32 cellular contexts compared by ENCODE assay signal in the genomic region with DNA sequence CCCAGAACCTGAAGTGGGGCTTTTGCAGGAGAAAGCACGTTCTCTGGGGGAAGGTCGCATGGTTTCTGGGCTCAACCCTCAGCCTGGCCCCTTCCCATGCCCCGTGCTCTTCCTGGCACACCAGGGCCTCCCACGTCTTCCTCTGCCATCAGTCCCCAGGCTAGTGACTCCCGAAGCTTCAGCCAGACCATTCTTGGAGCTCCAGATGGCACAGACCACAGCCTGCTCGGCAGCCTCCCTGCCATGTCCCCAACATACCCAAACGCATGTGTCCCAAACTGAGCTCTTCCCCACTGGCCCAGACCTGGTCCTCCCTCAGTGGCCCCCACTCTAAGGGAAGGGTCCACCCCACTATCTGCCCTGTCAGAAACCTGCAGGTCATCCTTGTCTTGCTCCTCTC. TPM values are rescaled to one million over a fixed set of nuclear protein-coding genes. Genes with fewer than 3 reads are reported as not detected.
"Had no signal": no experiment of that assay in that cellular context is flagged by ENCODE, and none has a peak within 500 bp of the region (broad histone marks: within the 10 kb centered on the region; RNA-seq: fewer than 3 reads in every experiment).

No MANE protein-coding gene starts in this region.

- H3K27me3 ChIP-seq: ovary, tibial nerve, uterus had no signal

- H3K27me3 Mint-ChIP-seq: stimulated activated naive CD8-positive, alpha-beta T cell treated with anti-CD3 and anti-CD28 coated beads, Interleukin-15, amount 100 ng/mL, for 72 hours had no signal

- DNase-seq: hypothalamus; kidney glomerular epithelial cell; left cardiac atrium; left lung; lower lobe of right lung; mammary epithelial cell; mesenchymal stem cell; midbrain; mucosa of descending colon; naive thymus-derived CD4-positive, alpha-beta T cell; ovary; right cardiac atrium; stimulated activated CD4-positive, alpha-beta T cell treated with anti-CD3 and anti-CD28 coated beads, Interleukin-12 subunit alpha, Interleukin-12 subunit beta, amount 100 ng/mL, for 4 hours; stimulated activated CD4-positive, alpha-beta T cell treated with anti-CD3 and anti-CD28 coated beads, Interleukin-15, amount 100 ng/mL, for 24 hours; stimulated activated CD4-positive, alpha-beta T cell treated with anti-CD3 and anti-CD28 coated beads, Interleukin-2, amount 100 ng/mL, for 24 hours; stimulated activated CD4-positive, alpha-beta T cell treated with anti-CD3 and anti-CD28 coated beads, Interleukin-4, amount 100 ng/mL, for 1 hour; stimulated activated naive CD4-positive, alpha-beta T cell treated with Interleukin-2 at 50 U/mL for 16 hours; stimulated activated naive CD8-positive, alpha-beta T cell treated with anti-CD3 and anti-CD28 coated beads, Interleukin-15, amount 100 ng/mL, for 72 hours; substantia nigra; uterus had no signal

- H3K9me3 ChIP-seq: heart left ventricle, left lung, lower lobe of right lung, mucosa of descending colon, ovary, tibial nerve, uterus had no signal

- H3K36me3 Mint-ChIP-seq: naive thymus-derived CD4-positive, alpha-beta T cell; natural killer cell treated with Interleukin-12 subunit alpha and Interleukin-12 subunit beta and Interleukin-15 and Interleukin-18, amount 100 ng/mL, for 72 hours; type B pancreatic cell had no signal

- H3K9me3 Mint-ChIP-seq: natural killer cell treated with Interleukin-12 subunit alpha and Interleukin-12 subunit beta and Interleukin-15 and Interleukin-18, amount 100 ng/mL, for 72 hours; type B pancreatic cell had no signal

- H3K4me3 Mint-ChIP-seq: natural killer cell treated with Interleukin-12 subunit alpha and Interleukin-12 subunit beta and Interleukin-15 and Interleukin-18, amount 100 ng/mL, for 72 hours; stimulated activated naive CD8-positive, alpha-beta T cell treated with anti-CD3 and anti-CD28 coated beads, Interleukin-15, amount 100 ng/mL, for 72 hours; type B pancreatic cell had no signal

- ATAC-seq: heart left ventricle; left cardiac atrium; left lung; lower lobe of right lung; mucosa of descending colon; naive thymus-derived CD4-positive, alpha-beta T cell; natural killer cell treated with Interleukin-12 subunit alpha and Interleukin-12 subunit beta and Interleukin-15 and Interleukin-18, amount 100 ng/mL, for 72 hours; sciatic nerve; stimulated activated naive CD8-positive, alpha-beta T cell treated with anti-CD3 and anti-CD28 coated beads, Interleukin-15, amount 100 ng/mL, for 72 hours had no signal

- H3K27ac Mint-ChIP-seq: natural killer cell treated with Interleukin-12 subunit alpha and Interleukin-12 subunit beta and Interleukin-15 and Interleukin-18, amount 100 ng/mL, for 72 hours; progenitor cell of endocrine pancreas; type B pancreatic cell had no signal

- H3K27ac ChIP-seq: heart left ventricle, left lung, lower lobe of right lung, ovary, skin epidermis, tibial nerve, uterus had no signal

RNA-seq across cellular contexts. Expression of gene CLRN3, which starts 47.0 kb away (rescaled TPM):
- total RNA-seq: left cardiac atrium; left lung; lower lobe of right lung; mammary epithelial cell; myocyte; naive thymus-derived CD4-positive, alpha-beta T cell; natural killer cell treated with Interleukin-12 subunit alpha and Interleukin-12 subunit beta and Interleukin-15 and Interleukin-18, amount 100 ng/mL, for 72 hours; omental fat pad; pulmonary artery endothelial cell; right cardiac atrium; sciatic nerve; temporal lobe; tibial nerve; ureter; uterus had no signal
